Comparison of ENCODE assay signal across 26 cellular contexts in genomic region chr18:45739268-45739667, GRCh38. TPM values are rescaled to one million over a fixed set of nuclear protein-coding genes. Genes with fewer than 3 reads are reported as not detected.
"Had no signal": no experiment of that assay in that cellular context is flagged by ENCODE, and none has a peak within 500 bp of the region (broad histone marks: within the 10 kb centered on the region; RNA-seq: fewer than 3 reads in every experiment).

No MANE protein-coding gene starts in this region.

- H3K27me3 ChIP-seq: breast epithelium, foreskin keratinocyte, sigmoid colon, thyroid gland, upper lobe of right lung had no signal

- ATAC-seq: activated CD4-positive, alpha-beta T cell treated with anti-CD3 and anti-CD28 coated beads for 36 hours; activated naive CD4-positive, alpha-beta T cell treated with anti-CD3 and anti-CD28 coated beads, Interleukin-2, amount 50 U/mL, for 72 hours; activated T-cell treated with anti-CD3 and anti-CD28 coated beads, Interleukin-2, amount 50 U/mL, for 72 hours; foreskin keratinocyte; left lung; natural killer cell; stimulated activated memory B cell treated with anti-CD40 and anti-IgM and Interleukin-4, amounts not matched to agents 10 μg/mL and 1 μg/mL and 100 μg/mL, for 72 hours; upper lobe of right lung had no signal

- H3K9me3 ChIP-seq: breast epithelium, esophagus muscularis mucosa, left lung, sigmoid colon, stomach, thyroid gland, upper lobe of right lung had no signal

- DNase-seq: activated CD4-positive, alpha-beta T cell treated with anti-CD3 and anti-CD28 coated beads for 36 hours; activated CD4-positive, alpha-beta T cell treated with anti-CD3 and anti-CD28 coated beads, Interleukin-2, amount 50 U/mL, for 4 hours; activated CD4-positive, CD25-positive, alpha-beta regulatory T cell; activated naive CD4-positive, alpha-beta T cell; activated T-cell treated with anti-CD3 and anti-CD28 coated beads for 4 hours; activated T-cell treated with anti-CD3 and anti-CD28 coated beads, Interleukin-2, amount 50 U/mL, for 72 hours; effector CD4-positive, alpha-beta T cell; foreskin keratinocyte; left lung; mammary epithelial cell; midbrain; natural killer cell; posterior cingulate gyrus; sigmoid colon; small intestine; stimulated activated CD4-positive, alpha-beta T cell treated with anti-CD3 and anti-CD28 coated beads, Interleukin-1b, Interleukin-23, amount 100 ng/mL, for 48 hours; stimulated activated CD4-positive, alpha-beta T cell treated with anti-CD3 and anti-CD28 coated beads, Interleukin-4, amount 100 ng/mL, for 4 hours; stimulated activated CD8-positive, alpha-beta memory T cell treated with anti-CD3 and anti-CD28 coated beads, Interleukin-4, amount 100 ng/mL, for 48 hours; stomach; thyroid gland; upper lobe of right lung had no signal

- H3K4me1 ChIP-seq: breast epithelium, foreskin keratinocyte, left lung, sigmoid colon, stomach, thyroid gland had no signal

- H3K36me3 ChIP-seq: breast epithelium, esophagus muscularis mucosa, left lung, sigmoid colon, stomach, thyroid gland, upper lobe of right lung had no signal

- H3K27ac ChIP-seq: breast epithelium, esophagus muscularis mucosa, foreskin keratinocyte, left lung, sigmoid colon, stomach, thyroid gland, upper lobe of right lung had no signal

- H3K4me3 ChIP-seq: breast epithelium, esophagus muscularis mucosa, left lung, sigmoid colon, stomach, thyroid gland, upper lobe of right lung had no signal

RNA-seq across cellular contexts. Expression of gene SLC14A1, which starts 15.3 kb away (rescaled TPM):
- total RNA-seq: dermis blood vessel endothelial cell had no signal
